In genomic region chr11:48043111-48043997, GRCh38 we compare ENCODE assay signal across 13 cellular contexts.
DNase-seq lines count a peak whose midpoint lies in the region; FAIRE-seq and TF ChIP-seq lines count a peak whose summit lies in the region.
"Had no signal": no experiment of that assay in that cellular context is flagged by ENCODE, and none has a peak within 500 bp of the region (broad histone marks: within the 10 kb centered on the region; RNA-seq: fewer than 3 reads in every experiment).

No MANE protein-coding gene starts in this region.

- H3K79me2 ChIP-seq in OCI-LY1 (ENCODE audit: insufficient read depth, low read length) = peaks cover 49% of the 10 kb centered on the region

- H2AFZ ChIP-seq in OCI-LY1 (ENCODE audit: low read length) = no peak overlapping the region

- H3K4me3 ChIP-seq in OCI-LY1 (ENCODE audit: low read depth, low read length, poor library complexity, severe bottlenecking) (peak overlapping the region; percentile 32), kidney (ENCODE audit: low read length in 2 of 2) (no peak overlapping the region)

- H3K9me2 ChIP-seq in OCI-LY1 (ENCODE audit: low read depth, low read length) = no peaks in the 10 kb centered on the region

- H3K27me3 ChIP-seq in OCI-LY1 (ENCODE audit: insufficient read depth, low read length) = no peaks in the 10 kb centered on the region

- H3K27ac ChIP-seq in OCI-LY1 (ENCODE audit: low read depth, low read length, poor library complexity, severe bottlenecking) = peak overlapping the region; percentile 98
- H3K27ac ChIP-seq in kidney (ENCODE audit: low read depth in 2 of 2, low read length in 2 of 2) = peak overlapping the region; percentile 6 to 63

- H3K9me3 ChIP-seq in OCI-LY1 (ENCODE audit: low read length) (no peaks in the 10 kb centered on the region), kidney (ENCODE audit: control insufficient read depth in 1 of 2, low read length in 2 of 2) (no peaks in the 10 kb centered on the region)

- DNase-seq in stimulated activated CD4-positive, alpha-beta T cell treated with anti-CD3 and anti-CD28 coated beads, Interleukin-15, amount 100 ng/mL, for 24 hours = peak; percentile 28
- no peak for DNase-seq in stimulated activated CD4-positive, alpha-beta T cell treated with anti-CD3 and anti-CD28 coated beads, Interleukin-4, amount 100 ng/mL, for 1 hour
- no peak for DNase-seq in kidney
- no peak for DNase-seq in NCI-H2171 treated with DMSO at 0.1 percent for 48 hours (lab: John Stamatoyannopoulos, UW)
- DNase-seq in DMS 273 treated with DMSO at 0.1 percent for 48 hours (lab: John Stamatoyannopoulos, UW) = no peak
- DNase-seq in HUDEP-2 (lab: John Stamatoyannopoulos, UW; ENCODE audit: unreplicated experiment in 76 of 76) = no peak
- DNase-seq in NCI-H2081 (lab: John Stamatoyannopoulos, UW) = no peak
- DNase-seq: activated CD4-positive, alpha-beta T cell treated with anti-CD3 and anti-CD28 coated beads, Interleukin-2, amount 50 U/mL, for 48 hours; cerebellar nuclear complex; glutamatergic neuron; NCI-H1048; stimulated activated CD4-positive, alpha-beta T cell treated with anti-CD3 and anti-CD28 coated beads, Interleukin-4, amount 100 ng/mL, for 4 hours had no signal

- peaks cover 22% of the 10 kb centered on the region; the same call in 1 of the 2 replicates for H3K36me3 ChIP-seq in OCI-LY1 (ENCODE audit: insufficient read depth, low read length)
- H3K36me3 ChIP-seq in kidney (ENCODE audit: control insufficient read depth in 1 of 2, insufficient read depth in 2 of 2, low read length in 2 of 2) = no peaks in the 10 kb centered on the region

- TF ChIP-seq CTCF in OCI-LY1 (IDR thresholded peaks at IDR 0.05; ENCODE audit: low read length) (no peak), kidney (IDR thresholded peaks at IDR 0.05; ENCODE audit: borderline replicate concordance, extremely low read depth, insufficient read depth) (no peak)

- no peaks in the 10 kb centered on the region for H4K20me1 ChIP-seq in OCI-LY1 (ENCODE audit: insufficient read depth, low read length)

- peaks cover 11% of the 10 kb centered on the region for H3F3A ChIP-seq in OCI-LY1 (ENCODE audit: insufficient read depth, low read length)

- H3K9ac ChIP-seq in OCI-LY1 (ENCODE audit: low read length) (peak overlapping the region; percentile 60), kidney (ENCODE audit: low read length in 2 of 2) (no peak overlapping the region)

- H3K4me2 ChIP-seq in OCI-LY1 (ENCODE audit: low read length) = peak overlapping the region; percentile 63

- no peak for FAIRE-seq in kidney (lab: Jason Lieb, UNC)

- peaks cover 95% of the 10 kb centered on the region for H3K4me1 ChIP-seq in OCI-LY1 (ENCODE audit: insufficient read depth, low read length, severe bottlenecking)
- H3K4me1 ChIP-seq in kidney (ENCODE audit: control insufficient read depth in 1 of 2, insufficient read depth in 1 of 2, low read depth in 1 of 2, low read length in 2 of 2) = peaks cover 15 to 20% of the 10 kb centered on the region in 2 donors

- intact Hi-C loops in kidney (cut with DNase I) = no loop called here
